ENCODE assay signal across 13 cellular contexts in the genomic region with DNA sequence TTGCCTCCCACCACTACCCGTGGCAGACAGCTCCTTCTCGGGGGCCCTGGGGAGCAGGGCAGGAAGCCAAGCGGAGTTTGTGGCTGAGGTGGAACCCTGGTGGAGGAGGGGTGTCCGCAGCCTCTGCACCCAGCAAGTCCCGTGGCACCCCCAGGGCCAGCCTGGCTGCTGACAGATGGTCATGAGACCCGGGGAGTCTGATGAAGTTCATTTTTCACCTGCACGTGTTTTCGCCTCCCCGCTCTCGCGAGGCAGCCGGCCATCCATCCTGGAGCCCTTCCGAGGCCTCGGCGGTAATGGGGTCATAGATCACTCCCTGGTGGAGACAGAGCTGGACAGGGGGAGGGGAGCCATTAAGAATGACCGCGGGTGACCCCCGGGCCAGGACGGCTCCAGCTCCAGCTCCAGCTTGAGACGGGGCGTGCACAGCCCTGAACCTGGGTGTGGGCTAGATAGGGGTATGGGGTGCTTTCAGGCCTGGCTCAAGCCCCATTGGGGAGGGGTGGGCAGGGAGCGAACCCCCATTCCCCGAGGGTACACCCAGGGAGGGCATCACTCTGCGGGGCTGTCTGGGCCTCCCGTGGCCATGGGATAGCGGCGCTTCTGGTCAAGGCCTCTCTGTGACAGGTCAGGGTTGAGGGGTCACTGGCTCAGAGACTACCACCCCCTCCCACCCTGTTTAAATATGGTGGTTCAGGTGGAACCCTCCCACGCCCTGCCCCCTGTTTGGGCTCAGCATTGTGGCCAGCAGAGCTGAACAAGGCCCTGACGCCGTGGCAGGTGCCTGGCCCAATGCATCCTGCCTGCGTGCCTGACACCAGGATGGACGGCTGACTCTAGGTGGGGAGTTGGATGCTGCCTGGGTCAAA.
DNase-seq lines count a peak whose midpoint lies in the region; ATAC-seq and TF ChIP-seq lines count a peak whose summit lies in the region.
"Had no signal": no experiment of that assay in that cellular context is flagged by ENCODE, and none has a peak within 500 bp of the region (broad histone marks: within the 10 kb centered on the region; RNA-seq: fewer than 3 reads in every experiment).

No MANE protein-coding gene starts in this region.

- H3K36me3 Mint-ChIP-seq in glutamatergic neuron (ENCODE audit: unreplicated experiment) = peaks cover 4% of the 10 kb centered on the region

- ATAC-seq in mucosa of descending colon = no peak
- ATAC-seq: activated CD8-positive, alpha-beta T cell treated with anti-CD3 and anti-CD28 coated beads for 36 hours had no signal

- H3K4me1 ChIP-seq in mucosa of descending colon (ENCODE audit: low read depth) = peaks cover under 1% of the 10 kb centered on the region
- peaks cover 0 to 14% of the 10 kb centered on the region in 2 donors for H3K4me1 ChIP-seq in ascending aorta

- H3K9me3 Mint-ChIP-seq in glutamatergic neuron (ENCODE audit: unreplicated experiment) = peaks cover 12% of the 10 kb centered on the region

- in situ Hi-C loops in G401 (cut with HindIII; ENCODE audit: low sequenced_read_pairs) = no loop called here

- H3K9me3 ChIP-seq in mucosa of descending colon (no peaks in the 10 kb centered on the region), ascending aorta (no peaks in the 10 kb centered on the region)
- H3K9me3 ChIP-seq: thyroid gland had no signal

- H3K27ac Mint-ChIP-seq in glutamatergic neuron (ENCODE audit: unreplicated experiment) = no peak overlapping the region
- H3K27ac Mint-ChIP-seq: activated CD8-positive, alpha-beta T cell treated with anti-CD3 and anti-CD28 coated beads for 36 hours had no signal

- no peak overlapping the region for H3K4me3 Mint-ChIP-seq in glutamatergic neuron (ENCODE audit: unreplicated experiment)
- H3K4me3 Mint-ChIP-seq: activated CD8-positive, alpha-beta T cell treated with anti-CD3 and anti-CD28 coated beads for 36 hours had no signal

- DNase-seq in NAMALWA (ENCODE audit: low spot score) = peak; percentile 63
- DNase-seq in glutamatergic neuron = peak; percentile 48
- peak; percentile 7 to 52 (median 32) for DNase-seq in mucosa of descending colon
- no peak for DNase-seq in G401 (ENCODE audit: low spot score)
- DNase-seq in occipital lobe (lab: John Stamatoyannopoulos, UW) = no peak
- no peak for DNase-seq in SW480 (ENCODE audit: low spot score)
- DNase-seq in ascending aorta (ENCODE audit: low spot score in 2 of 2) = no peak
- DNase-seq: activated CD8-positive, alpha-beta T cell treated with anti-CD3 and anti-CD28 coated beads for 36 hours; nucleus accumbens; T1000 had no signal

- H3K4me3 ChIP-seq in mucosa of descending colon (no peak overlapping the region), ascending aorta (no peak overlapping the region)
- H3K4me3 ChIP-seq: lung, thyroid gland had no signal

- peaks cover 29% of the 10 kb centered on the region for H3K4me1 Mint-ChIP-seq in glutamatergic neuron (ENCODE audit: low read depth, unreplicated experiment)

- peaks cover 19% of the 10 kb centered on the region for H3K27me3 Mint-ChIP-seq in glutamatergic neuron (ENCODE audit: unreplicated experiment)

- no peak for TF ChIP-seq CTCF in 22Rv1 (IDR thresholded peaks at IDR 0.05)
- TF ChIP-seq CTCF in glutamatergic neuron (IDR thresholded peaks at IDR 0.05; ENCODE audit: partially characterized antibody, unreplicated experiment) = peak; percentile 42
- TF ChIP-seq CTCF in mucosa of descending colon (IDR thresholded peaks at IDR 0.05) = no peak
- no peak for TF ChIP-seq CTCF in ascending aorta (IDR thresholded peaks at IDR 0.05)

- intact Hi-C loops in mucosa of descending colon (cut with DNase I, micrococcal nuclease) = no loop called here
- intact Hi-C loops in ascending aorta (cut with DNase I) = no loop called here

- H3K27me3 ChIP-seq in ascending aorta = no peaks in the 10 kb centered on the region
- H3K27me3 ChIP-seq: thyroid gland had no signal

- no peaks in the 10 kb centered on the region for H3K36me3 ChIP-seq in mucosa of descending colon (ENCODE audit: low read depth)
- no peaks in the 10 kb centered on the region for H3K36me3 ChIP-seq in ascending aorta
- H3K36me3 ChIP-seq: thyroid gland had no signal

- peak overlapping the region; percentile 90 for H3K27ac ChIP-seq in 22Rv1
- H3K27ac ChIP-seq in ascending aorta = no peak overlapping the region
- H3K27ac ChIP-seq: thyroid gland had no signal

Comparison
In these comparisons a context has a peak if more than half of its experiments do, and no peak if none do; other contexts are left out.
1. DNase-seq: peak in NAMALWA (single experiment), glutamatergic neuron (single experiment) and mucosa of descending colon (3 of 3); none in G401 (single experiment), occipital lobe (single experiment), SW480 (single experiment) and ascending aorta (0 of 2).